26 cellular contexts compared by ENCODE assay signal in genomic region chr10:131127122-131127589, GRCh38.
DNase-seq lines count a peak whose midpoint lies in the region; ATAC-seq, FAIRE-seq and TF ChIP-seq lines count a peak whose summit lies in the region.
"Had no signal": no experiment of that assay in that cellular context is flagged by ENCODE, and none has a peak within 500 bp of the region (broad histone marks: within the 10 kb centered on the region; RNA-seq: fewer than 3 reads in every experiment).

No MANE protein-coding gene starts in this region.

- no peak overlapping the region for H3K23ac ChIP-seq in trophoblast cell (ENCODE audit: low read length)

- H3K9ac ChIP-seq in kidney (ENCODE audit: low read length in 2 of 2), result no peak overlapping the region
- no peak overlapping the region for H3K9ac ChIP-seq in trophoblast cell (ENCODE audit: low read length)

- ATAC-seq in CD4-positive, alpha-beta T cell (ENCODE audit: poor library complexity), result peak; percentile 24
- ATAC-seq in HG02798 (IDR thresholded peaks at IDR 0.05; ENCODE audit: poor library complexity, unreplicated experiment) (no peak), upper lobe of left lung (ENCODE audit: low FRiP score in 2 of 2) (no peak), gastroesophageal sphincter (no peak)
- ATAC-seq: Right ventricle myocardium inferior, SK-N-SH treated with all-trans-retinoic acid at 6 μM for 48 hours had no signal

- POLR2A ChIA-PET in CD4-positive, alpha-beta T cell (lab: Charles Lee), result no interaction called here

- H2AFZ ChIP-seq in trophoblast cell (ENCODE audit: insufficient read depth, low read length, poor library complexity), result no peak overlapping the region

- no peak overlapping the region for H2AK5ac ChIP-seq in trophoblast cell (ENCODE audit: low read length)

- no peaks in the 10 kb centered on the region for H3K27me3 Mint-ChIP-seq in CD4-positive, alpha-beta T cell
- H3K27me3 Mint-ChIP-seq: activated CD4-positive, alpha-beta T cell treated with anti-CD3 and anti-CD28 coated beads, Interleukin-2, amount 10 ng/mL, durations not matched to agents 24 days and 14 days; activated T-cell treated with anti-CD3 and anti-CD28 coated beads, Interleukin-2, amount 50 U/mL, for 24 hours had no signal

- H3K4ac ChIP-seq in trophoblast cell (ENCODE audit: low read depth, low read length), result peak overlapping the region; percentile 13

- intact Hi-C loops in CD4-positive, alpha-beta T cell (cut with DNase I, micrococcal nuclease), result no loop called here
- intact Hi-C loops in kidney (cut with DNase I), result no loop called here

- H3K36me3 ChIP-seq in KOPT-K1 (ENCODE audit: insufficient read depth, low read length), result no peaks in the 10 kb centered on the region
- no peaks in the 10 kb centered on the region for H3K36me3 ChIP-seq in kidney (ENCODE audit: control insufficient read depth in 1 of 2, insufficient read depth in 2 of 2, low read length in 2 of 2)
- peaks cover 0 to 7% of the 10 kb centered on the region in 2 experiments for H3K36me3 ChIP-seq in trophoblast cell (ENCODE audit: control insufficient read depth in 1 of 2, insufficient read depth in 2 of 2, low read length in 2 of 2)
- no peaks in the 10 kb centered on the region for H3K36me3 ChIP-seq in upper lobe of left lung
- H3K36me3 ChIP-seq in gastroesophageal sphincter, result no peaks in the 10 kb centered on the region
- H3K36me3 ChIP-seq: WERI-Rb-1 had no signal

- no peak overlapping the region for H3K4me2 ChIP-seq in trophoblast cell (ENCODE audit: low read length)
- H3K4me2 ChIP-seq: smooth muscle cell had no signal

- peaks cover 18% of the 10 kb centered on the region for H3K4me1 Mint-ChIP-seq in CD4-positive, alpha-beta T cell (ENCODE audit: low read depth)
- H3K4me1 Mint-ChIP-seq: activated CD4-positive, alpha-beta T cell treated with anti-CD3 and anti-CD28 coated beads, Interleukin-2, amount 10 ng/mL, durations not matched to agents 24 days and 14 days had no signal

- H3K4me1 ChIP-seq in kidney (ENCODE audit: control insufficient read depth in 1 of 2, insufficient read depth in 1 of 2, low read depth in 1 of 2, low read length in 2 of 2) (peaks cover 0 to 4% of the 10 kb centered on the region in 2 donors), trophoblast cell (ENCODE audit: control insufficient read depth in 1 of 2, insufficient read depth in 2 of 2, low read length in 2 of 2) (peaks cover 17 to 26% of the 10 kb centered on the region in 2 experiments), upper lobe of left lung (peaks cover 0 to 5% (median 2%) of the 10 kb centered on the region in 4 donors), gastroesophageal sphincter (peaks cover 0 to 7% (median 0%) of the 10 kb centered on the region in 3 donors)

- no peaks in the 10 kb centered on the region for H3K9me3 Mint-ChIP-seq in CD4-positive, alpha-beta T cell
- H3K9me3 Mint-ChIP-seq: activated CD4-positive, alpha-beta T cell treated with anti-CD3 and anti-CD28 coated beads, Interleukin-2, amount 10 ng/mL, durations not matched to agents 24 days and 14 days; activated T-cell treated with anti-CD3 and anti-CD28 coated beads, Interleukin-2, amount 50 U/mL, for 24 hours had no signal

- no peak overlapping the region for H3K4me3 ChIP-seq in kidney (ENCODE audit: low read length in 2 of 2)
- no peak overlapping the region for H3K4me3 ChIP-seq in trophoblast cell (ENCODE audit: low read depth, low read length)
- H3K4me3 ChIP-seq in upper lobe of left lung, result no peak overlapping the region
- H3K4me3 ChIP-seq in gastroesophageal sphincter, result no peak overlapping the region
- H3K4me3 ChIP-seq: lung, smooth muscle cell had no signal

- peak overlapping the region; percentile 83 for H3K27ac Mint-ChIP-seq in CD4-positive, alpha-beta T cell
- H3K27ac Mint-ChIP-seq: activated CD4-positive, alpha-beta T cell treated with anti-CD3 and anti-CD28 coated beads, Interleukin-2, amount 10 ng/mL, durations not matched to agents 24 days and 14 days; activated T-cell treated with anti-CD3 and anti-CD28 coated beads, Interleukin-2, amount 50 U/mL, for 24 hours; HFFc6; T-helper 2 cell treated with Interferon-gamma antibody and Interleukin-4, amounts not matched to agents 5 μg/mL and 100 μg/mL, for 36 hours; type B pancreatic cell had no signal

- H2BK120ac ChIP-seq in trophoblast cell (ENCODE audit: insufficient read depth, low read length, poor library complexity), result peak overlapping the region; percentile 74

- no peak for TF ChIP-seq POLR2A in upper lobe of left lung (IDR thresholded peaks at IDR 0.05)
- TF ChIP-seq POLR2A in gastroesophageal sphincter (IDR thresholded peaks at IDR 0.05), result no peak

- H4K91ac ChIP-seq in trophoblast cell (ENCODE audit: low read depth, low read length), result peak overlapping the region; percentile 78

- DNase-seq in CD4-positive, alpha-beta T cell, result no peak
- DNase-seq in kidney (peak; percentile 26), trophoblast cell (no peak), upper lobe of left lung (no peak)
- DNase-seq: activated CD4-positive, alpha-beta T cell treated with anti-CD3 and anti-CD28 coated beads, Interleukin-2, amount 10 ng/mL, durations not matched to agents 24 days and 14 days; activated gamma-delta T cell; activated T-cell treated with anti-CD3 and anti-CD28 coated beads, Interleukin-2, amount 50 U/mL, for 24 hours; Calu3; effector CD4-positive, alpha-beta T cell; HFFc6; kidney glomerular epithelial cell; NCI-H1694 treated with DMSO at 0.1 percent for 48 hours; NCI-H524 treated with DMSO at 0.1 percent for 48 hours; WERI-Rb-1 had no signal

- H3K9me3 ChIP-seq in CD4-positive, alpha-beta T cell (ENCODE audit: control insufficient read depth, low read length), result no peaks in the 10 kb centered on the region
- H3K9me3 ChIP-seq in KOPT-K1 (ENCODE audit: insufficient read depth, low read length, poor library complexity, severe bottlenecking) (peaks cover 6% of the 10 kb centered on the region), kidney (ENCODE audit: control insufficient read depth in 1 of 2, low read length in 2 of 2) (no peaks in the 10 kb centered on the region), trophoblast cell (ENCODE audit: insufficient read depth, low read depth, low read length) (peaks cover 6% of the 10 kb centered on the region), upper lobe of left lung (no peaks in the 10 kb centered on the region), gastroesophageal sphincter (peaks cover 0 to 10% (median 0%) of the 10 kb centered on the region in 3 donors)

- TF ChIP-seq CTCF in CD4-positive, alpha-beta T cell (IDR thresholded peaks at IDR 0.05), result no peak
- TF ChIP-seq CTCF in kidney (IDR thresholded peaks at IDR 0.05; ENCODE audit: borderline replicate concordance, extremely low read depth, insufficient read depth) (no peak), upper lobe of left lung (IDR thresholded peaks at IDR 0.05) (no peak), gastroesophageal sphincter (IDR thresholded peaks at IDR 0.05) (no peak)

- TF ChIP-seq EP300 in upper lobe of left lung (IDR thresholded peaks at IDR 0.05) (no peak), gastroesophageal sphincter (IDR thresholded peaks at IDR 0.05) (no peak)

- WGBS in trophoblast cell (ENCODE audit: extremely low coverage, insufficient coverage, insufficient read length), result no CpG with 5 or more reads among the region's 10 CpGs
- WGBS in upper lobe of left lung, 2 donors, result 53 to 65% methylated on average over 7 to 10 of the region's 10 CpGs
- 51 to 83% methylated on average over 5 to 7 of the region's 10 CpGs for WGBS in gastroesophageal sphincter (ENCODE audit: low coverage in 1 of 2), 2 donors

- peak overlapping the region; percentile 30 for H4K8ac ChIP-seq in trophoblast cell (ENCODE audit: low read depth, low read length)

- no peak overlapping the region for H4K12ac ChIP-seq in trophoblast cell (ENCODE audit: low read depth, low read length)

- peak overlapping the region; percentile 65 for H2BK5ac ChIP-seq in trophoblast cell (ENCODE audit: low read depth, low read length, poor library complexity)

- no peak for FAIRE-seq in kidney (lab: Jason Lieb, UNC)
- FAIRE-seq: HepG2 had no signal

- CTCF ChIA-PET in CD4-positive, alpha-beta T cell (lab: Charles Lee), result no interaction called here

- H3K14ac ChIP-seq in trophoblast cell (ENCODE audit: low read length), result peak overlapping the region; percentile 63

- H3K79me2 ChIP-seq in trophoblast cell (ENCODE audit: control insufficient read depth, insufficient read depth, low read length, poor library complexity), result no peaks in the 10 kb centered on the region

- no peak overlapping the region for H3K27ac ChIP-seq in CD4-positive, alpha-beta T cell (ENCODE audit: low read depth, low read length)
- H3K27ac ChIP-seq in KOPT-K1 (ENCODE audit: low read depth, low read length, poor library complexity, severe bottlenecking) (peak overlapping the region; percentile 48), kidney (ENCODE audit: low read depth in 2 of 2, low read length in 2 of 2) (no peak overlapping the region), trophoblast cell (ENCODE audit: low read depth, low read length) (peak overlapping the region; percentile 29), upper lobe of left lung (no peak overlapping the region), gastroesophageal sphincter (no peak overlapping the region)
- H3K27ac ChIP-seq: epithelial cell of prostate, WERI-Rb-1 had no signal

- peak overlapping the region; percentile 34 for H3K4me3 Mint-ChIP-seq in CD4-positive, alpha-beta T cell
- H3K4me3 Mint-ChIP-seq: activated CD4-positive, alpha-beta T cell treated with anti-CD3 and anti-CD28 coated beads, Interleukin-2, amount 10 ng/mL, durations not matched to agents 24 days and 14 days; activated T-cell treated with anti-CD3 and anti-CD28 coated beads, Interleukin-2, amount 50 U/mL, for 24 hours; brain; HFFc6; T-helper 2 cell treated with Interferon-gamma antibody and Interleukin-4, amounts not matched to agents 5 μg/mL and 100 μg/mL, for 36 hours; type B pancreatic cell had no signal

- peak overlapping the region; percentile 61 for H2BK12ac ChIP-seq in trophoblast cell (ENCODE audit: low read length)

- H3K79me1 ChIP-seq in trophoblast cell (ENCODE audit: low read length), result peaks cover 11% of the 10 kb centered on the region

- H3K27me3 ChIP-seq in CD4-positive, alpha-beta T cell (ENCODE audit: control insufficient read depth, insufficient read depth, low read length), result no peaks in the 10 kb centered on the region
- H3K27me3 ChIP-seq in trophoblast cell (ENCODE audit: insufficient read depth, low read length) (no peaks in the 10 kb centered on the region), upper lobe of left lung (no peaks in the 10 kb centered on the region), gastroesophageal sphincter (peaks cover 41% of the 10 kb centered on the region)

- H3K18ac ChIP-seq in trophoblast cell (ENCODE audit: low read length), result no peak overlapping the region

- no peaks in the 10 kb centered on the region for H3K36me3 Mint-ChIP-seq in CD4-positive, alpha-beta T cell (ENCODE audit: low read depth)
- H3K36me3 Mint-ChIP-seq: type B pancreatic cell had no signal

Comparison
In these comparisons a context has a peak if more than half of its experiments do, and no peak if none do; other contexts are left out.
1. H3K27ac ChIP-seq: peak in KOPT-K1 (single experiment) and trophoblast cell (single experiment); none in CD4-positive, alpha-beta T cell (single experiment), kidney (0 of 2), upper lobe of left lung (0 of 4) and gastroesophageal sphincter (0 of 4).